Comparison of ENCODE assay signal across 18 cellular contexts in the genomic region with DNA sequence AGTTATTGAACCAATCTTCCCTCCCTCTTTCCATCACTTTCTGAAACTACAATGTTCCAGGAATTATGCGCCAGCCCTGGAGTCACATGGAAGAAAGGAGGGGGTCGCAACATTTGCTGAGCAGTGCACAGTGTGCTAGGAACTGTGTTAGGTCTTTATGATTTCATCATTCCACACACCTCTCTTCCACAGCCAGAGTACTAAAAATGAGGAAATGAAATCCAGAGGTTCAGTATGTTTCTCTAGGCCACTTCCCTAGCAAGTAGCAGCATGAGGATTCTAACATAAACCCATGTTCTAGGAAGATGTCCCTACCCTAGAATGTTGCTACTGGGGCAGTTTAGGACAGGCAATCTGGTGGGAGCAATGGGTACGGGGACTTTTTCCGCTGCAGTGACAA.
A peak's percentile ranks its signal among the peaks of the same experiment; 100 is the strongest.
DNase-seq lines count a peak whose midpoint lies in the region; ATAC-seq, FAIRE-seq and TF ChIP-seq lines count a peak whose summit lies in the region.
"Had no signal": no experiment of that assay in that cellular context is flagged by ENCODE, and none has a peak within 500 bp of the region (broad histone marks: within the 10 kb centered on the region; RNA-seq: fewer than 3 reads in every experiment).

No MANE protein-coding gene starts in this region.

- no peak overlapping the region for H3K4me3 Mint-ChIP-seq in nephron
- H3K4me3 Mint-ChIP-seq in naive thymus-derived CD8-positive, alpha-beta T cell = no peak overlapping the region

- no peak for TF ChIP-seq EP300 in GM12878 (IDR thresholded peaks at IDR 0.05; ENCODE audit: borderline replicate concordance in 1 of 2, control insufficient read depth in 1 of 2, low read depth in 2 of 2, low read length in 2 of 2)

- no peak for TF ChIP-seq POLR2A in GM12878 (IDR thresholded peaks at IDR 0.05; ENCODE audit: low read depth, low read length)

- peak; percentile 35 for DNase-seq in AG10803 (ENCODE audit: low read depth)
- peak in 1 of 2 experiments; percentile 32 for DNase-seq in HL-60 (ENCODE audit: low read depth in 1 of 2, low spot score in 1 of 2)
- DNase-seq in GM12878 (ENCODE audit: low read depth, low spot score) = no peak
- DNase-seq in T-helper 9 cell = no peak
- no peak for DNase-seq in activated CD4-positive, alpha-beta T cell treated with anti-CD3 and anti-CD28 coated beads, Interleukin-2, amount 50 U/mL, for 48 hours
- no peak for DNase-seq in naive thymus-derived CD8-positive, alpha-beta T cell
- DNase-seq: colonic mucosa, DMS79 treated with DMSO at 0.1 percent for 48 hours, hippocampal formation, NCI-H187, NCI-H69, ovary, SHP77 treated with DMSO at 0.1 percent for 48 hours, thyroid gland had no signal

- in situ Hi-C loops in GM12878 (cut with MboI) = no loop called here

- H3K4me1 ChIP-seq in GM12878 (ENCODE audit: control insufficient read depth, insufficient read depth, low read length) = peaks cover 58% of the 10 kb centered on the region
- H3K4me1 ChIP-seq: colonic mucosa had no signal

- no peaks in the 10 kb centered on the region for H3K27me3 Mint-ChIP-seq in nephron (ENCODE audit: low read depth)
- no peaks in the 10 kb centered on the region for H3K27me3 Mint-ChIP-seq in naive thymus-derived CD8-positive, alpha-beta T cell

- peak overlapping the region; percentile 22; the same call in 1 of the 2 replicates for H3K4me2 ChIP-seq in GM12878 (ENCODE audit: control insufficient read depth, insufficient read depth)

- no peak for FAIRE-seq in GM12878 (lab: Jason Lieb, UNC)
- FAIRE-seq: GM12892, K562 had no signal

- CTCF ChIA-PET in GM12878 (lab: Yijun Ruan, JAX) = interaction anchor here (1.1 to 2.3 kb wide), 3 partner anchors 48 to 194 kb away, joined by 3 to 7 read pairs (median 5); no protein-coding TSS in a partner anchor

- no peak overlapping the region for H2AFZ ChIP-seq in GM12878 (ENCODE audit: control insufficient read depth, low read depth, low read length)

- no peak for TF ChIP-seq CTCF in AG10803 (conservative IDR thresholded peaks at IDR 0.05; ENCODE audit: low read length)
- no peak for TF ChIP-seq CTCF in HL-60 (IDR thresholded peaks at IDR 0.05; ENCODE audit: insufficient read depth, low read length)
- no peak for TF ChIP-seq CTCF in GM12878 (IDR thresholded peaks at IDR 0.05 in 2 of 3, conservative IDR thresholded peaks at IDR 0.05 in 1 of 3; ENCODE audit: control insufficient read depth in 2 of 3, extremely low read depth in 1 of 3, insufficient read depth in 1 of 3, low read depth in 3 of 3, low read length in 3 of 3)
- TF ChIP-seq CTCF in nephron (IDR thresholded peaks at IDR 0.05; ENCODE audit: unreplicated experiment in 3 of 3) = no peak

- H3K27me3 ChIP-seq in HL-60 (ENCODE audit: insufficient read depth, poor library complexity, severe bottlenecking) = no peaks in the 10 kb centered on the region
- H3K27me3 ChIP-seq in GM12878 (replicated peaks in 1 of 2; ENCODE audit: control insufficient read depth in 2 of 2, insufficient read depth in 2 of 2, low read length in 1 of 2) = no peaks in the 10 kb centered on the region
- H3K27me3 ChIP-seq: colonic mucosa, ovary, thyroid gland had no signal

- H3K9ac ChIP-seq in GM12878 (ENCODE audit: control insufficient read depth, insufficient read depth, low read length) = no peak overlapping the region

- no peak for ATAC-seq in GM12878
- ATAC-seq in HG03442 (IDR thresholded peaks at IDR 0.05; ENCODE audit: unreplicated experiment) = no peak
- ATAC-seq in naive thymus-derived CD8-positive, alpha-beta T cell = no peak
- ATAC-seq: K562 had no signal

- peaks cover 61% of the 10 kb centered on the region for H3K4me1 Mint-ChIP-seq in nephron
- H3K4me1 Mint-ChIP-seq in naive thymus-derived CD8-positive, alpha-beta T cell = peaks cover 13 to 43% (median 35%) of the 10 kb centered on the region in 4 donors

- 100% methylated on average over 4 of the region's 4 CpGs for WGBS in GM12878 (ENCODE audit: insufficient coverage, insufficient replicate concordance, low lambda C conversion rate, missing lambda C conversion rate)

- intact Hi-C loops in GM12878 (cut with micrococcal nuclease; ENCODE audit: unreplicated experiment) = loop anchor here (5.0 kb wide), 1 partner anchor 51 kb away; no protein-coding TSS in a partner anchor

- H3K4me3 ChIP-seq in AG10803 (ENCODE audit: low read length) = no peak overlapping the region
- H3K4me3 ChIP-seq in HL-60 (replicated peaks; ENCODE audit: insufficient read depth, low read length) = no peak overlapping the region
- no peak overlapping the region for H3K4me3 ChIP-seq in GM12878
- H3K4me3 ChIP-seq: colonic mucosa, K562, ovary, thyroid gland had no signal

- peak overlapping the region; percentile 10; the same call in 1 of the 2 replicates for H3K27ac ChIP-seq in HL-60 (replicated peaks)
- H3K27ac ChIP-seq in GM12878 (ENCODE audit: control insufficient read depth, insufficient read depth) = no peak overlapping the region
- H3K27ac ChIP-seq: colonic mucosa, ovary had no signal

- no peaks in the 10 kb centered on the region for H3K9me3 ChIP-seq in GM12878 (replicated peaks; ENCODE audit: control insufficient read depth, insufficient read depth, low read length)
- H3K9me3 ChIP-seq: colonic mucosa, ovary, thyroid gland had no signal

- SMC1A ChIA-PET in GM12878 (lab: Charles Lee; ENCODE audit: uncharacterized antibody, unreplicated experiment) = interaction anchor here (1.5 to 3.8 kb wide), 4 partner anchors 11 to 198 kb away, joined by 4 to 19 read pairs (median 10); no protein-coding TSS in a partner anchor

- no peaks in the 10 kb centered on the region for H3K9me3 Mint-ChIP-seq in nephron
- no peaks in the 10 kb centered on the region for H3K9me3 Mint-ChIP-seq in naive thymus-derived CD8-positive, alpha-beta T cell

- no TSS peak for BruUV-seq in GM12878 (replicated peaks; lab: Mats Ljungman, UMichigan)

- H3K36me3 ChIP-seq in GM12878 (ENCODE audit: control insufficient read depth in 2 of 2, insufficient read depth in 2 of 2, low read length in 1 of 2) = no peaks in the 10 kb centered on the region
- H3K36me3 ChIP-seq: colonic mucosa, ovary, thyroid gland had no signal

- no peaks in the 10 kb centered on the region for H4K20me1 ChIP-seq in GM12878 (ENCODE audit: control insufficient read depth, insufficient read depth)

- POLR2A ChIA-PET in GM12878 (lab: Charles Lee) = interaction anchor here (1.1 kb wide), 1 partner anchor 35 kb away, joined by 3 read pairs; no protein-coding TSS in a partner anchor
- POLR2A ChIA-PET in naive thymus-derived CD8-positive, alpha-beta T cell (lab: Charles Lee) = no interaction called here

- peak overlapping the region; percentile 56 to 84 (median 70) for H3K27ac Mint-ChIP-seq in nephron
- H3K27ac Mint-ChIP-seq in naive thymus-derived CD8-positive, alpha-beta T cell = peak overlapping the region in 1 of 10 donors; percentile 66

- RAD21 ChIA-PET in GM12878 (lab: Charles Lee; ENCODE audit: unreplicated experiment) = interaction anchor here (0.6 kb wide), 1 partner anchor 45 kb away, joined by 3 read pairs; no protein-coding TSS in a partner anchor

- peaks cover 10% of the 10 kb centered on the region for H3K36me3 Mint-ChIP-seq in nephron (ENCODE audit: low read depth)
- H3K36me3 Mint-ChIP-seq in naive thymus-derived CD8-positive, alpha-beta T cell = peaks cover 0 to 4% (median 0%) of the 10 kb centered on the region in 3 donors

- peaks cover 2% of the 10 kb centered on the region; the same call in 1 of the 2 replicates for H3K79me2 ChIP-seq in GM12878 (ENCODE audit: control insufficient read depth, insufficient read depth, low read length)

- TF ChIP-seq RAD21 in GM12878 (IDR thresholded peaks at IDR 0.05; ENCODE audit: insufficient read depth, low read depth, low read length) = no peak

TF ChIP-seq in GM12878, 131 proteins besides CTCF, POLR2A, EP300 and RAD21 (continues in another document):
- TF ChIP-seq RAD51 (IDR thresholded peaks at IDR 0.05) (no peak), EED (IDR thresholded peaks at IDR 0.05; ENCODE audit: low read depth) (0 out of 2 replicates have a peak, but pooled peaks have one; percentile 55), CHD2 (IDR thresholded peaks at IDR 0.05; ENCODE audit: borderline replicate concordance, low read depth, low read length) (no peak), IKZF1 (conservative IDR thresholded peaks at IDR 0.05) (peak; percentile 63; the same call in 1 of the 2 replicates), SMARCA5 (IDR thresholded peaks at IDR 0.05) (no peak), PML (IDR thresholded peaks at IDR 0.05; ENCODE audit: low read length) (no peak), ZSCAN29 (IDR thresholded peaks at IDR 0.05) (no peak), SMC3 (IDR thresholded peaks at IDR 0.05; ENCODE audit: borderline replicate concordance, low read length) (no peak), IKZF2 (IDR thresholded peaks at IDR 0.05) (peak; percentile 45 to 53; a peak in 2 of 4 replicates)
- TF ChIP-seq, protein P1, sequence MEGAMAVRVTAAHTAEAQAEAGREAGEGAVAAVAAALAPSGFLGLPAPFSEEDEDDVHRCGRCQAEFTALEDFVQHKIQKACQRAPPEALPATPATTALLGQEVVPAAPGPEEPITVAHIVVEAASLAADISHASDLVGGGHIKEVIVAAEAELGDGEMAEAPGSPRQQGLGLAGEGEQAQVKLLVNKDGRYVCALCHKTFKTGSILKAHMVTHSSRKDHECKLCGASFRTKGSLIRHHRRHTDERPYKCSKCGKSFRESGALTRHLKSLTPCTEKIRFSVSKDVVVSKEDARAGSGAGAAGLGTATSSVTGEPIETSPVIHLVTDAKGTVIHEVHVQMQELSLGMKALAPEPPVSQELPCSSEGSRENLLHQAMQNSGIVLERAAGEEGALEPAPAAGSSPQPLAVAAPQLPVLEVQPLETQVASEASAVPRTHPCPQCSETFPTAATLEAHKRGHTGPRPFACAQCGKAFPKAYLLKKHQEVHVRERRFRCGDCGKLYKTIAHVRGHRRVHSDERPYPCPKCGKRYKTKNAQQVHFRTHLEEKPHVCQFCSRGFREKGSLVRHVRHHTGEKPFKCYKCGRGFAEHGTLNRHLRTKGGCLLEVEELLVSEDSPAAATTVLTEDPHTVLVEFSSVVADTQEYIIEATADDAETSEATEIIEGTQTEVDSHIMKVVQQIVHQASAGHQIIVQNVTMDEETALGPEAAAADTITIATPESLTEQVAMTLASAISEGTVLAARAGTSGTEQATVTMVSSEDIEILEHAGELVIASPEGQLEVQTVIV (IDR thresholded peaks at IDR 0.05; ENCODE audit: borderline replicate concordance, partially characterized antibody) = no peak
- TF ChIP-seq, protein P2, sequence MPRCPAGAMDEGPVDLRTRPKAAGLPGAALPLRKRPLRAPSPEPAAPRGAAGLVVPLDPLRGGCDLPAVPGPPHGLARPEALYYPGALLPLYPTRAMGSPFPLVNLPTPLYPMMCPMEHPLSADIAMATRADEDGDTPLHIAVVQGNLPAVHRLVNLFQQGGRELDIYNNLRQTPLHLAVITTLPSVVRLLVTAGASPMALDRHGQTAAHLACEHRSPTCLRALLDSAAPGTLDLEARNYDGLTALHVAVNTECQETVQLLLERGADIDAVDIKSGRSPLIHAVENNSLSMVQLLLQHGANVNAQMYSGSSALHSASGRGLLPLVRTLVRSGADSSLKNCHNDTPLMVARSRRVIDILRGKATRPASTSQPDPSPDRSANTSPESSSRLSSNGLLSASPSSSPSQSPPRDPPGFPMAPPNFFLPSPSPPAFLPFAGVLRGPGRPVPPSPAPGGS (IDR thresholded peaks at IDR 0.05; ENCODE audit: borderline replicate concordance, insufficient read depth, low read depth, low read length, poor library complexity, severe bottlenecking) = no peak
